In genomic region chr14:104472073-104472472, GRCh38 we compare ENCODE assay signal across 20 cellular contexts.
A peak's percentile ranks its signal among the peaks of the same experiment; 100 is the strongest.
DNase-seq lines count a peak whose midpoint lies in the region; ATAC-seq, FAIRE-seq and TF ChIP-seq lines count a peak whose summit lies in the region.
"Had no signal": no experiment of that assay in that cellular context is flagged by ENCODE, and none has a peak within 500 bp of the region (broad histone marks: within the 10 kb centered on the region; RNA-seq: fewer than 3 reads in every experiment).

No MANE protein-coding gene starts in this region.

- no peaks in the 10 kb centered on the region for H3K4me1 Mint-ChIP-seq in activated naive CD8-positive, alpha-beta T cell treated with anti-CD3 and anti-CD28 coated beads, Interleukin-2, amount 10 ng/mL, durations not matched to agents 7 days and 5 days
- no peaks in the 10 kb centered on the region for H3K4me1 Mint-ChIP-seq in activated naive CD8-positive, alpha-beta T cell treated with anti-CD3 and anti-CD28 coated beads for 36 hours
- peaks cover 9% of the 10 kb centered on the region for H3K4me1 Mint-ChIP-seq in glutamatergic neuron (ENCODE audit: low read depth, unreplicated experiment)

- H3K27ac Mint-ChIP-seq in activated naive CD8-positive, alpha-beta T cell treated with anti-CD3 and anti-CD28 coated beads, Interleukin-2, amount 10 ng/mL, durations not matched to agents 7 days and 5 days: peak overlapping the region; percentile 27
- no peak overlapping the region for H3K27ac Mint-ChIP-seq in activated naive CD8-positive, alpha-beta T cell treated with anti-CD3 and anti-CD28 coated beads for 36 hours
- peak overlapping the region; percentile 57 for H3K27ac Mint-ChIP-seq in glutamatergic neuron (ENCODE audit: unreplicated experiment)
- H3K27ac Mint-ChIP-seq: CD4-positive, alpha-beta T cell; GM23338 had no signal

- H3K9me3 ChIP-seq in trophoblast cell (ENCODE audit: insufficient read depth, low read depth, low read length): peaks cover 7% of the 10 kb centered on the region
- H3K9me3 ChIP-seq: A549, Caco-2 had no signal

- H3K9me3 Mint-ChIP-seq in activated naive CD8-positive, alpha-beta T cell treated with anti-CD3 and anti-CD28 coated beads, Interleukin-2, amount 10 ng/mL, durations not matched to agents 7 days and 5 days: no peaks in the 10 kb centered on the region
- no peaks in the 10 kb centered on the region for H3K9me3 Mint-ChIP-seq in activated naive CD8-positive, alpha-beta T cell treated with anti-CD3 and anti-CD28 coated beads for 36 hours
- peaks cover 4% of the 10 kb centered on the region for H3K9me3 Mint-ChIP-seq in glutamatergic neuron (ENCODE audit: unreplicated experiment)
- H3K9me3 Mint-ChIP-seq: CD4-positive, alpha-beta T cell; GM23338 had no signal

- POLR2A ChIA-PET in activated naive CD8-positive, alpha-beta T cell treated with anti-CD3 and anti-CD28 coated beads, Interleukin-2, amount 10 ng/mL, durations not matched to agents 7 days and 5 days (lab: Charles Lee): no interaction called here

- peak; percentile 100 for FAIRE-seq in bronchial epithelial cell (lab: Jason Lieb, UNC)
- FAIRE-seq: A549, D721Med had no signal

- H3K27ac ChIP-seq in trophoblast cell (ENCODE audit: low read depth, low read length): no peak overlapping the region
- H3K27ac ChIP-seq in substantia nigra (ENCODE audit: low read depth, low read length, poor library complexity, severe bottlenecking): no peak overlapping the region
- H3K27ac ChIP-seq: 22Rv1, A549, C4-2B had no signal

- ATAC-seq in activated naive CD8-positive, alpha-beta T cell treated with anti-CD3 and anti-CD28 coated beads, Interleukin-2, amount 10 ng/mL, durations not matched to agents 7 days and 5 days (ENCODE audit: low read depth): no peak
- ATAC-seq: A549, HCT116 had no signal

- no peak overlapping the region for H2AK5ac ChIP-seq in trophoblast cell (ENCODE audit: low read length)

- no peak overlapping the region for H3K9ac ChIP-seq in trophoblast cell (ENCODE audit: low read length)

- DNase-seq in activated naive CD8-positive, alpha-beta T cell treated with anti-CD3 and anti-CD28 coated beads, Interleukin-2, amount 10 ng/mL, durations not matched to agents 7 days and 5 days: no peak
- DNase-seq in activated naive CD8-positive, alpha-beta T cell treated with anti-CD3 and anti-CD28 coated beads for 36 hours: no peak
- DNase-seq in bronchial epithelial cell (ENCODE audit: low read depth): no peak
- DNase-seq in glutamatergic neuron: no peak
- DNase-seq in trophoblast cell: no peak
- no peak for DNase-seq in substantia nigra (lab: John Stamatoyannopoulos, UW)
- DNase-seq in DMS53 (lab: John Stamatoyannopoulos, UW): no peak
- DNase-seq in activated CD4-positive, alpha-beta T cell treated with anti-CD3 and anti-CD28 coated beads, Interleukin-2, amount 50 U/mL, for 48 hours: no peak
- DNase-seq: AML-193; Caco-2; CD4-positive, alpha-beta T cell; DMS79; GDM1; H7 had no signal

- H4K12ac ChIP-seq in trophoblast cell (ENCODE audit: low read depth, low read length): no peak overlapping the region

- H3K27me3 ChIP-seq in bronchial epithelial cell (ENCODE audit: control insufficient read depth, insufficient read depth, low read length) (no peaks in the 10 kb centered on the region), trophoblast cell (ENCODE audit: insufficient read depth, low read length) (no peaks in the 10 kb centered on the region)

- no peak overlapping the region for H3K18ac ChIP-seq in trophoblast cell (ENCODE audit: low read length)

- no peak overlapping the region for H2AFZ ChIP-seq in trophoblast cell (ENCODE audit: insufficient read depth, low read length, poor library complexity)
- H2AFZ ChIP-seq: GM23338 had no signal

- no peak overlapping the region for H4K8ac ChIP-seq in trophoblast cell (ENCODE audit: low read depth, low read length)

- H3K4me3 ChIP-seq in bronchial epithelial cell (ENCODE audit: low read depth, low read length) (no peak overlapping the region), trophoblast cell (ENCODE audit: low read depth, low read length) (peak overlapping the region; percentile 38)
- H3K4me3 ChIP-seq: A549, GM23338 had no signal

- H2BK120ac ChIP-seq in trophoblast cell (ENCODE audit: insufficient read depth, low read length, poor library complexity): no peak overlapping the region

- no peak overlapping the region for H3K4me3 Mint-ChIP-seq in activated naive CD8-positive, alpha-beta T cell treated with anti-CD3 and anti-CD28 coated beads, Interleukin-2, amount 10 ng/mL, durations not matched to agents 7 days and 5 days
- no peak overlapping the region for H3K4me3 Mint-ChIP-seq in activated naive CD8-positive, alpha-beta T cell treated with anti-CD3 and anti-CD28 coated beads for 36 hours
- H3K4me3 Mint-ChIP-seq in glutamatergic neuron (ENCODE audit: unreplicated experiment): no peak overlapping the region
- H3K4me3 Mint-ChIP-seq: CD4-positive, alpha-beta T cell; GM23338 had no signal

- H2BK12ac ChIP-seq in trophoblast cell (ENCODE audit: low read length): no peak overlapping the region

- H3K4me1 ChIP-seq in trophoblast cell (ENCODE audit: control insufficient read depth in 1 of 2, insufficient read depth in 2 of 2, low read length in 2 of 2): no peaks in the 10 kb centered on the region
- H3K4me1 ChIP-seq: A549, Caco-2 had no signal

- TF ChIP-seq CTCF in bronchial epithelial cell (IDR thresholded peaks at IDR 0.05; ENCODE audit: insufficient read depth, low read length, severe bottlenecking) (no peak), glutamatergic neuron (IDR thresholded peaks at IDR 0.05; ENCODE audit: partially characterized antibody, unreplicated experiment) (no peak)

- H2BK5ac ChIP-seq in trophoblast cell (ENCODE audit: low read depth, low read length, poor library complexity): no peak overlapping the region

- 100% methylated on average over 1 of the region's 1 CpG for WGBS in trophoblast cell (ENCODE audit: extremely low coverage, insufficient coverage, insufficient read length)

- no peaks in the 10 kb centered on the region for H3K79me1 ChIP-seq in trophoblast cell (ENCODE audit: low read length)

- H3K4me2 ChIP-seq in trophoblast cell (ENCODE audit: low read length): no peak overlapping the region
- H3K4me2 ChIP-seq: A549, GM23338 had no signal

- H3K36me3 ChIP-seq in bronchial epithelial cell (ENCODE audit: control insufficient read depth, insufficient read depth, low read length): no peaks in the 10 kb centered on the region
- H3K36me3 ChIP-seq in trophoblast cell (ENCODE audit: control insufficient read depth in 1 of 2, insufficient read depth in 2 of 2, low read length in 2 of 2): no peaks in the 10 kb centered on the region

- no peaks in the 10 kb centered on the region for H3K79me2 ChIP-seq in trophoblast cell (ENCODE audit: control insufficient read depth, insufficient read depth, low read length, poor library complexity)

- H4K91ac ChIP-seq in trophoblast cell (ENCODE audit: low read depth, low read length): no peak overlapping the region

- peaks cover 8% of the 10 kb centered on the region for H3K27me3 Mint-ChIP-seq in activated naive CD8-positive, alpha-beta T cell treated with anti-CD3 and anti-CD28 coated beads, Interleukin-2, amount 10 ng/mL, durations not matched to agents 7 days and 5 days
- H3K27me3 Mint-ChIP-seq in activated naive CD8-positive, alpha-beta T cell treated with anti-CD3 and anti-CD28 coated beads for 36 hours: peaks cover 8% of the 10 kb centered on the region
- peaks cover 7% of the 10 kb centered on the region for H3K27me3 Mint-ChIP-seq in glutamatergic neuron (ENCODE audit: unreplicated experiment)

- H3K23ac ChIP-seq in trophoblast cell (ENCODE audit: low read length): peak overlapping the region; percentile 5

- H3K4ac ChIP-seq in trophoblast cell (ENCODE audit: low read depth, low read length): no peak overlapping the region

- no peak overlapping the region for H3K14ac ChIP-seq in trophoblast cell (ENCODE audit: low read length)

- no peaks in the 10 kb centered on the region for H3K36me3 Mint-ChIP-seq in activated naive CD8-positive, alpha-beta T cell treated with anti-CD3 and anti-CD28 coated beads, Interleukin-2, amount 10 ng/mL, durations not matched to agents 7 days and 5 days
- no peaks in the 10 kb centered on the region for H3K36me3 Mint-ChIP-seq in activated naive CD8-positive, alpha-beta T cell treated with anti-CD3 and anti-CD28 coated beads for 36 hours
- H3K36me3 Mint-ChIP-seq in glutamatergic neuron (ENCODE audit: unreplicated experiment): peaks cover 19% of the 10 kb centered on the region
